15 cellular contexts compared by ENCODE assay signal in the genomic region with DNA sequence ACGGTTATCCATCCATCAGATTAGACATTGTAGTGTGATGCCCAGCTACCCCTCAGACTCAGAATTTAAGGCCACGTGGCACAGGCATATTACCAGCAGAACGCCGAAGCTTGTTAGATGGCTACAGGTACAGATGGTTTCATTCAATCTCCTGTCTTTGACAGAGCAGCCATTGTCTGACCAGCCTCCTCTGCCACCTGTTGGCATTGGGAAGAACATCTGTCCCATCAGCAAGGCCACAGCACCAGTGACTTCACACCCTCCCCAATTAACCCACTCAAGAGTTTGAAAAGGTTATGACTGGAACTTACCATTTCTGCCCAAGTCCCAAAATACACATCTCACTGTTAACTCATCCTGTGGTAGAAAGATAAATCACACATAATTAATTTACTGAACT. TPM values are rescaled to one million over a fixed set of nuclear protein-coding genes. Genes with fewer than 3 reads are reported as not detected.
DNase-seq lines count a peak whose midpoint lies in the region; ATAC-seq and TF ChIP-seq lines count a peak whose summit lies in the region.
"Had no signal": no experiment of that assay in that cellular context is flagged by ENCODE, and none has a peak within 500 bp of the region (broad histone marks: within the 10 kb centered on the region; RNA-seq: fewer than 3 reads in every experiment).

No MANE protein-coding gene starts in this region.

- 53% methylated on average over 4 of the region's 4 CpGs for WGBS in SK-N-SH (ENCODE audit: low lambda C conversion rate)

- peak; percentile 25; the same call in 1 of the 2 replicates for TF ChIP-seq RAD21 in SK-N-SH (IDR thresholded peaks at IDR 0.05; ENCODE audit: low read length)

- CTCF ChIA-PET in SK-N-SH (lab: Yijun Ruan, JAX) = interaction anchor here (1.5 to 7.2 kb wide), 3 partner anchors 10 to 596 kb away, joined by 3 to 52 read pairs (median 4); no protein-coding TSS in a partner anchor

- TF ChIP-seq CTCF in HFFc6 (IDR thresholded peaks at IDR 0.05) = 0 out of 2 replicates have a peak, but pooled peaks have one; percentile 11
- TF ChIP-seq CTCF in SK-N-SH (IDR thresholded peaks at IDR 0.05) = no peak
- no peak for TF ChIP-seq CTCF in mucosa of descending colon (IDR thresholded peaks at IDR 0.05)

- H3K4me3 ChIP-seq in SK-N-SH (ENCODE audit: low read depth in 2 of 2, low read length in 1 of 2) = no peak overlapping the region
- no peak overlapping the region for H3K4me3 ChIP-seq in mucosa of descending colon

- ATAC-seq in mucosa of descending colon (peak; percentile 50), esophagus mucosa (no peak)
- ATAC-seq: naive thymus-derived CD8-positive, alpha-beta T cell had no signal

- H3K27me3 Mint-ChIP-seq in HFFc6 (ENCODE audit: insufficient read depth) = no peaks in the 10 kb centered on the region
- H3K27me3 Mint-ChIP-seq: naive thymus-derived CD8-positive, alpha-beta T cell had no signal

- H3K9ac ChIP-seq in SK-N-SH = no peak overlapping the region

- no peak for TF ChIP-seq EP300 in SK-N-SH (IDR thresholded peaks at IDR 0.05; ENCODE audit: borderline replicate concordance in 1 of 2, low read depth in 1 of 2, low read length in 1 of 2)

- H3K79me2 ChIP-seq in SK-N-SH (ENCODE audit: insufficient read depth) = no peaks in the 10 kb centered on the region

- no peak overlapping the region for H3K4me3 Mint-ChIP-seq in HFFc6
- H3K4me3 Mint-ChIP-seq: naive thymus-derived CD8-positive, alpha-beta T cell had no signal

- H4K20me1 ChIP-seq in SK-N-SH (ENCODE audit: insufficient read depth) = no peaks in the 10 kb centered on the region

- H3K4me1 Mint-ChIP-seq in HFFc6 (ENCODE audit: low read depth) = peaks cover 16% of the 10 kb centered on the region
- H3K4me1 Mint-ChIP-seq: naive thymus-derived CD8-positive, alpha-beta T cell had no signal

- no peak overlapping the region for H3K27ac ChIP-seq in SK-N-SH (ENCODE audit: low read depth in 2 of 2, low read length in 1 of 2)

- H3K9me3 ChIP-seq in SK-N-SH (no peaks in the 10 kb centered on the region), mucosa of descending colon (no peaks in the 10 kb centered on the region)

- POLR2A ChIA-PET in SK-N-SH (lab: Yijun Ruan, JAX) = no interaction called here

- H3K36me3 ChIP-seq in SK-N-SH (replicated peaks in 1 of 2; ENCODE audit: control insufficient read depth in 1 of 2, insufficient read depth in 2 of 2, low read length in 1 of 2) = no peaks in the 10 kb centered on the region
- no peaks in the 10 kb centered on the region for H3K36me3 ChIP-seq in mucosa of descending colon (ENCODE audit: low read depth)

- no peak overlapping the region for H3K27ac Mint-ChIP-seq in HFFc6
- H3K27ac Mint-ChIP-seq: naive thymus-derived CD8-positive, alpha-beta T cell had no signal

- no peak overlapping the region for H3K4me2 ChIP-seq in SK-N-SH

- H3K4me1 ChIP-seq in SK-N-SH (ENCODE audit: control insufficient read depth in 1 of 2, insufficient read depth in 2 of 2, low read depth in 1 of 2, low read length in 1 of 2) (no peaks in the 10 kb centered on the region), mucosa of descending colon (ENCODE audit: low read depth) (no peaks in the 10 kb centered on the region)

- no peaks in the 10 kb centered on the region for H3K9me3 Mint-ChIP-seq in HFFc6
- H3K9me3 Mint-ChIP-seq: naive thymus-derived CD8-positive, alpha-beta T cell had no signal

- DNase-seq in NOMO-1 treated with DMSO at 0.1 percent for 48 hours (lab: John Stamatoyannopoulos, UW; ENCODE audit: unreplicated experiment) = peak; percentile 5
- DNase-seq in NOMO-1 treated with dmso at 0.1 percent for 144 hours (lab: John Stamatoyannopoulos, UW; ENCODE audit: unreplicated experiment) = no peak
- no peak for DNase-seq in HFFc6
- DNase-seq in SK-N-SH = peak; percentile 14
- peak in 1 of 3 donors; percentile 13 for DNase-seq in mucosa of descending colon
- no peak for DNase-seq in NCI-H2081 (lab: John Stamatoyannopoulos, UW)
- no peak for DNase-seq in activated CD8-positive, alpha-beta memory T cell treated with anti-CD3 and anti-CD28 coated beads, Interleukin-2, amount 50 U/mL, for 4 hours
- DNase-seq: aorta; GDM1; naive thymus-derived CD8-positive, alpha-beta T cell; NCI-H2107; stimulated activated CD4-positive, alpha-beta T cell treated with anti-CD3 and anti-CD28 coated beads, Interleukin-12 subunit alpha, Interleukin-12 subunit beta, amount 100 ng/mL, for 4 hours; stimulated activated naive CD4-positive, alpha-beta T cell treated with Interleukin-2 at 50 U/mL for 16 hours; SW 1271 had no signal

- no peaks in the 10 kb centered on the region for H3K27me3 ChIP-seq in SK-N-SH (ENCODE audit: insufficient read depth)

- intact Hi-C loops in mucosa of descending colon (cut with DNase I, micrococcal nuclease) = no loop called here

- no peaks in the 10 kb centered on the region for H3K9me2 ChIP-seq in SK-N-SH

- H2AFZ ChIP-seq in SK-N-SH (ENCODE audit: low read depth) = no peak overlapping the region

- H3F3A ChIP-seq in SK-N-SH (replicated peaks; ENCODE audit: insufficient read depth) = no peaks in the 10 kb centered on the region

- no peaks in the 10 kb centered on the region for H3K36me3 Mint-ChIP-seq in HFFc6 (ENCODE audit: low read depth)

TF ChIP-seq in SK-N-SH, 30 proteins besides CTCF, POLR2A, EP300 and RAD21:
- no peak for TF ChIP-seq FOSL2 (IDR thresholded peaks at IDR 0.05; ENCODE audit: borderline replicate concordance, low read depth)
- TF ChIP-seq JUND (IDR thresholded peaks at IDR 0.05) = no peak
- TF ChIP-seq, protein P1, sequence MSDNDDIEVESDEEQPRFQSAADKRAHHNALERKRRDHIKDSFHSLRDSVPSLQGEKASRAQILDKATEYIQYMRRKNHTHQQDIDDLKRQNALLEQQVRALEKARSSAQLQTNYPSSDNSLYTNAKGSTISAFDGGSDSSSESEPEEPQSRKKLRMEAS (IDR thresholded peaks at IDR 0.05; ENCODE audit: low read depth) = no peak
- no peak for TF ChIP-seq RFX5 (IDR thresholded peaks at IDR 0.05; ENCODE audit: low read length)
- TF ChIP-seq NRF1 (IDR thresholded peaks at IDR 0.05; ENCODE audit: low read depth, low read length) = no peak

RNA-seq across cellular contexts. Expression of a gene that starts 22.0 kb away (rescaled TPM):
- 10 to 100 TPM; 12.2 to 18.2 (median 16.9) TPM for total RNA-seq in HFFc6 (2021; fragmentation: NEBNext Ultra II Directional; extraction: Animal tissue kit (Norgen Biotek cat#: 25700))
- polyA plus RNA-seq in SK-N-SH (2012; rRNA removed) = 19.9 and 20.5 TPM in 2 replicates
- polyA plus RNA-seq in SK-N-SH (2012; cell fraction: cytosol; rRNA removed) = 4.0 and 6.2 TPM in 2 replicates
- 130 and 131 TPM in 2 replicates for polyA plus RNA-seq in SK-N-SH (2012; cell fraction: nucleus; rRNA removed)
- total RNA-seq in mucosa of descending colon (10 to 100 TPM; 23.5 to 41.8 (median 33.6) TPM), esophagus mucosa (8.8 TPM)

Comparison
In these comparisons a context has a peak if more than half of its experiments do, and no peak if none do; other contexts are left out.
1. DNase-seq: peak in NOMO-1 treated with DMSO at 0.1 percent for 48 hours (single experiment) and SK-N-SH (single experiment); none in NOMO-1 treated with dmso at 0.1 percent for 144 hours (single experiment), HFFc6 (single experiment), NCI-H2081 (0 of 2) and activated CD8-positive, alpha-beta memory T cell treated with anti-CD3 and anti-CD28 coated beads, Interleukin-2, amount 50 U/mL, for 4 hours (single experiment).